Comparison of ENCODE assay signal across 1 cellular context in genomic region chr5:139481122-139481533, GRCh38.
TF ChIP-seq lines count a peak whose summit lies in the region.

No MANE protein-coding gene starts in this region.

TF ChIP-seq in H1, 55 proteins besides CTCF, POLR2A, EP300 and RAD21:
- no peak for TF ChIP-seq SP1 (IDR thresholded peaks at IDR 0.05; ENCODE audit: low read depth, low read length)
- TF ChIP-seq TCF12 (IDR thresholded peaks at IDR 0.05; ENCODE audit: low read depth, low read length): no peak
- TF ChIP-seq YY1 (IDR thresholded peaks at IDR 0.05; ENCODE audit: low read depth, low read length): no peak
- TF ChIP-seq POU5F1 (IDR thresholded peaks at IDR 0.05; ENCODE audit: low read depth, low read length): no peak
- no peak for TF ChIP-seq EZH2 (IDR thresholded peaks at IDR 0.05; ENCODE audit: low read depth, low read length, severe bottlenecking)
- TF ChIP-seq CBX8 (IDR thresholded peaks at IDR 0.05; ENCODE audit: borderline replicate concordance, low read depth, low read length): no peak
- TF ChIP-seq HDAC2 (IDR thresholded peaks at IDR 0.05; ENCODE audit: borderline replicate concordance in 1 of 2, low read depth in 2 of 2, low read length in 2 of 2): no peak
- no peak for TF ChIP-seq TAF7 (optimal IDR thresholded peaks at IDR 0.05; ENCODE audit: borderline replicate concordance, low read depth, low read length)
- TF ChIP-seq RNF2 (IDR thresholded peaks at IDR 0.05; ENCODE audit: borderline replicate concordance, low read depth, low read length, missing control alignments, poor library complexity, severe bottlenecking): no peak
